Comparison of ENCODE assay signal across 2 cellular contexts in genomic region chr2:185687001-185687400, GRCh38. TPM values are rescaled to one million over a fixed set of nuclear protein-coding genes. Genes with fewer than 3 reads are reported as not detected.
"Had no signal": no experiment of that assay in that cellular context is flagged by ENCODE, and none has a peak within 500 bp of the region (broad histone marks: within the 10 kb centered on the region; RNA-seq: fewer than 3 reads in every experiment).

No MANE protein-coding gene starts in this region.

RNA-seq across cellular contexts. Expression of gene FSIP2, which starts 51.6 kb away (rescaled TPM):
- total RNA-seq: SJSA1, SK-MEL-5 had no signal
